Comparison of ENCODE assay signal across 8 cellular contexts in genomic region chr14:55026441-55026792, GRCh38. TPM values are rescaled to one million over a fixed set of nuclear protein-coding genes. Genes with fewer than 3 reads are reported as not detected.
A peak's percentile ranks its signal among the peaks of the same experiment; 100 is the strongest.
DNase-seq lines count a peak whose midpoint lies in the region; ATAC-seq, FAIRE-seq and TF ChIP-seq lines count a peak whose summit lies in the region.

No MANE protein-coding gene starts in this region.

- no peak for TF ChIP-seq EP300 in K562 (IDR thresholded peaks at IDR 0.05; ENCODE audit: low read length)

- peaks cover 4% of the 10 kb centered on the region for H3K9me1 ChIP-seq in K562 (ENCODE audit: control insufficient read depth, insufficient read depth, low read length)

- H3K27me3 ChIP-seq in heart left ventricle: no peaks in the 10 kb centered on the region
- no peaks in the 10 kb centered on the region for H3K27me3 ChIP-seq in K562 (ENCODE audit: control insufficient read depth in 2 of 2, insufficient read depth in 2 of 2, low read length in 2 of 2)
- no peaks in the 10 kb centered on the region for H3K27me3 ChIP-seq in vagina

- H3K4me1 ChIP-seq in heart left ventricle: peaks cover 0 to 51% (median 23%) of the 10 kb centered on the region in 12 donors
- peaks cover 0 to 9% of the 10 kb centered on the region in 2 experiments; a peak in 2 of 5 replicates for H3K4me1 ChIP-seq in K562 (replicated peaks in 1 of 2; ENCODE audit: control insufficient read depth in 2 of 2, insufficient read depth in 2 of 2, low read length in 2 of 2)
- peaks cover 25% of the 10 kb centered on the region for H3K4me1 ChIP-seq in mesodermal cell (ENCODE audit: control insufficient read depth, insufficient read depth, low read length, poor library complexity, severe bottlenecking)
- H3K4me1 ChIP-seq in vagina: peaks cover 25% of the 10 kb centered on the region

- peak overlapping the region; percentile 95 for H3K4me2 ChIP-seq in K562 (ENCODE audit: insufficient read depth, low read length)

- H3K27ac ChIP-seq in heart left ventricle: peak overlapping the region in 11 of 12 donors; percentile 70 to 92 (median 87)
- peak overlapping the region; percentile 86 for H3K27ac ChIP-seq in K562 (ENCODE audit: extremely low read depth, low read depth, low read length)
- peak overlapping the region; percentile 77 for H3K27ac ChIP-seq in mesodermal cell (ENCODE audit: low read depth, low read length, severe bottlenecking)
- H3K27ac ChIP-seq in vagina: peak overlapping the region; percentile 79

- in situ Hi-C loops in K562 (cut with MboI): no loop called here

- no peak for ATAC-seq in heart left ventricle
- no peak for ATAC-seq in Right ventricle myocardium superior (ENCODE audit: poor library complexity)
- no peak for ATAC-seq in K562
- no peak for ATAC-seq in HG02870 (IDR thresholded peaks at IDR 0.05; ENCODE audit: unreplicated experiment)

- no peaks in the 10 kb centered on the region for H3K9me3 ChIP-seq in heart left ventricle
- H3K9me3 ChIP-seq in K562 (replicated peaks; ENCODE audit: control insufficient read depth, insufficient read depth, low read depth, low read length): no peaks in the 10 kb centered on the region
- H3K9me3 ChIP-seq in mesodermal cell (ENCODE audit: control insufficient read depth, low read length): no peaks in the 10 kb centered on the region
- no peaks in the 10 kb centered on the region for H3K9me3 ChIP-seq in vagina

- no peak for TF ChIP-seq POLR2A in heart left ventricle (IDR thresholded peaks at IDR 0.05)
- TF ChIP-seq POLR2A in K562 (conservative IDR thresholded peaks at IDR 0.05): no peak
- TF ChIP-seq POLR2A in vagina (IDR thresholded peaks at IDR 0.05): no peak

- BruUV-seq in K562 (replicated peaks; lab: Mats Ljungman, UMichigan): TSS peak; percentile 60

- POLR2A ChIA-PET in K562 (lab: Yijun Ruan, JAX): interaction anchor here (0.6 to 2.1 kb wide), 5 partner anchors 11 to 471 kb away, joined by 3 to 14 read pairs (median 8); partner anchors contain the start of gene MAPK1IP1L

- TF ChIP-seq RAD21 in K562 (CRISPR knock-in tag; conservative IDR thresholded peaks at IDR 0.05 in 1 of 2, IDR thresholded peaks at IDR 0.05 in 1 of 2): no peak

- H4K20me1 ChIP-seq in K562 (replicated peaks; ENCODE audit: control insufficient read depth, insufficient read depth, low read length): 0 out of 2 replicates have a peak, but pooled peaks cover 4% of the 10 kb centered on the region

- peak overlapping the region; percentile 93 for H2AFZ ChIP-seq in K562 (ENCODE audit: low read depth, low read length)

- 2 to 3% (median 2%) methylated on average over 9 of the region's 9 CpGs for WGBS in heart left ventricle, 4 donors
- WGBS in K562 (ENCODE audit: insufficient coverage, low coverage, missing lambda C conversion rate): 2% methylated on average over 8 of the region's 9 CpGs
- WGBS in mesodermal cell (ENCODE audit: insufficient coverage in 2 of 2), 2 experiments: 0% methylated on average over 2 of the region's 9 CpGs

- DNase-seq in heart left ventricle (no peak), Right ventricle myocardium superior (no peak), K562 (ENCODE audit: extremely low read depth in 1 of 4, low spot score in 3 of 4) (no peak), vagina (ENCODE audit: extremely low spot score in 2 of 2) (no peak), SW480 (ENCODE audit: low spot score) (no peak), NCI-H82 treated with DMSO at 0.1 percent for 48 hours (lab: John Stamatoyannopoulos, UW; ENCODE audit: unreplicated experiment) (no peak)

- intact Hi-C loops in heart left ventricle (cut with DNase I) (loop anchor here in 1 of 10 donors (2.0 kb wide), 1 partner anchor 24 kb away; the partner anchor contains the start of gene MAPK1IP1L), Right ventricle myocardium superior (cut with DNase I) (no loop called here), K562 (cut with micrococcal nuclease) (no loop called here), vagina (cut with DNase I) (no loop called here)

- TF ChIP-seq CTCF in heart left ventricle (IDR thresholded peaks at IDR 0.05) (no peak), K562 (IDR thresholded peaks at IDR 0.05 in 2 of 3, conservative IDR thresholded peaks at IDR 0.05 in 1 of 3; ENCODE audit: insufficient read depth in 2 of 3, low read depth in 1 of 3, low read length in 3 of 3) (no peak), vagina (IDR thresholded peaks at IDR 0.05) (no peak)

- peak overlapping the region; percentile 96 to 100 for H3K9ac ChIP-seq in K562 (ENCODE audit: insufficient read depth in 1 of 2, low read depth in 2 of 2, low read length in 2 of 2)

- no peak for FAIRE-seq in K562 (lab: Jason Lieb, UNC)

- CTCF ChIA-PET in K562 (lab: Yijun Ruan, JAX; ENCODE audit: low intra/inter-chr PET ratio): interaction anchor here (0.7 kb wide), 1 partner anchor 45 kb away, joined by 3 read pairs; no protein-coding TSS in a partner anchor

- H3K36me3 ChIP-seq in heart left ventricle (no peaks in the 10 kb centered on the region), K562 (ENCODE audit: control insufficient read depth, insufficient read depth, low read length) (peaks cover 23% of the 10 kb centered on the region; the same call in 2 of the 3 replicates), mesodermal cell (ENCODE audit: control insufficient read depth, insufficient read depth, low read length) (peaks cover 19% of the 10 kb centered on the region), vagina (no peaks in the 10 kb centered on the region)

- peak overlapping the region; percentile 56 to 92 (median 83) for H3K4me3 ChIP-seq in heart left ventricle
- peak overlapping the region; percentile 93 for H3K4me3 ChIP-seq in K562
- H3K4me3 ChIP-seq in mesodermal cell (ENCODE audit: extremely low read depth, insufficient read depth, low read length, poor library complexity, severe bottlenecking): peak overlapping the region; percentile 73
- peak overlapping the region; percentile 75 to 90 for H3K4me3 ChIP-seq in vagina

- peaks cover 80% of the 10 kb centered on the region for H3K79me2 ChIP-seq in K562 (ENCODE audit: control insufficient read depth, insufficient read depth, low read length)

RNA-seq across cellular contexts. Expression of gene WDHD1, which starts 0.5 kb away (rescaled TPM):
- total RNA-seq in heart left ventricle: 1 to 10 TPM in 8 of 9 donors, under 1 TPM in 1; 0.44 to 3.5 (median 2.2) TPM
- polyA plus RNA-seq in heart left ventricle: 1 to 10 TPM in 1 of 2 donors, under 1 TPM in 1; 0.42 to 1.4 TPM
- 1.5 TPM for total RNA-seq in Right ventricle myocardium superior
- total RNA-seq in K562 (2011; cell fraction: chromatin; rRNA removed; ENCODE audit: low replicate concordance): 23.2 and 65.5 TPM in 2 replicates
- total RNA-seq in K562 (2011; cell fraction: nucleolus; rRNA removed): 10.3 and 11.7 TPM in 2 replicates
- total RNA-seq in K562 (2011; cell fraction: nucleoplasm; rRNA removed): 20.5 and 21.0 TPM in 2 replicates
- 18.0 and 19.3 TPM in 2 replicates for total RNA-seq in K562 (2014; rRNA removed)
- total RNA-seq in K562 (2014; rRNA removed; fragmentation: Illumina TruSeq; extraction: Trizol): 36.1 and 46.2 TPM in 2 replicates
- total RNA-seq in K562 (2015; rRNA removed; fragmentation: Illumina TruSeq; extraction: Trizol): 27.1 and 30.0 TPM in 2 replicates
- total RNA-seq in K562 (2021): 34.1 and 40.5 TPM in 2 replicates
- 25.8 and 39.1 TPM in 2 replicates for polyA plus RNA-seq in K562 (2011; rRNA removed)
- 6.4 and 11.3 TPM in 2 replicates for polyA plus RNA-seq in K562 (2011; cell fraction: cytosol; rRNA removed)
- 12.5 and 12.8 TPM in 2 replicates for polyA plus RNA-seq in K562 (2011; cell fraction: nucleus; rRNA removed)
- 14.8 and 18.4 TPM in 2 replicates for polyA plus RNA-seq in K562 (2012)
- polyA plus RNA-seq in K562 (2014; fragmentation: Illumina TruSeq; extraction: Trizol): 25.0 and 30.8 TPM in 2 replicates
- polyA plus RNA-seq in K562 (2014; fragmentation: Nextera tagmentation; extraction: Ambion mirVana): 10 to 100 TPM; 11.7 to 20.4 TPM
- polyA plus RNA-seq in K562 (2014; rRNA removed): 24.0 and 25.2 TPM in 2 replicates
- 85.5 and 88.2 TPM in 2 replicates for polyA minus RNA-seq in K562 (2011; rRNA and poly(A)+ RNA removed)
- polyA minus RNA-seq in K562 (2011; cell fraction: cytosol; rRNA and poly(A)+ RNA removed): 18.1 and 24.5 TPM in 2 replicates
- polyA minus RNA-seq in K562 (2011; cell fraction: nucleus; rRNA and poly(A)+ RNA removed): 16.3 and 25.2 TPM in 2 replicates
- polyA plus RNA-seq in mesodermal cell (2013, experiment 1 of 2): 18.0 TPM
- 22.7 TPM for polyA plus RNA-seq in mesodermal cell (2013, experiment 2 of 2)
- total RNA-seq in vagina: 3.2 TPM

RNA-seq across cellular contexts. Expression of gene SOCS4, which starts 0.6 kb away (rescaled TPM):
- total RNA-seq in heart left ventricle: 10 to 100 TPM in 8 of 9 donors, 1 to 10 TPM in 1; 8.9 to 20.7 (median 15.6) TPM
- 1 to 10 TPM; 3.7 to 8.0 TPM for polyA plus RNA-seq in heart left ventricle
- total RNA-seq in Right ventricle myocardium superior: 15.2 TPM
- total RNA-seq in K562 (2011; cell fraction: chromatin; rRNA removed; ENCODE audit: low replicate concordance): 4.1 and 15.7 TPM in 2 replicates
- 2.5 and 3.8 TPM in 2 replicates for total RNA-seq in K562 (2011; cell fraction: nucleolus; rRNA removed)
- total RNA-seq in K562 (2011; cell fraction: nucleoplasm; rRNA removed): 8.5 and 15.8 TPM in 2 replicates
- total RNA-seq in K562 (2014; rRNA removed): 5.5 and 6.8 TPM in 2 replicates
- 12.7 and 14.9 TPM in 2 replicates for total RNA-seq in K562 (2014; rRNA removed; fragmentation: Illumina TruSeq; extraction: Trizol)
- 10.3 and 12.4 TPM in 2 replicates for total RNA-seq in K562 (2015; rRNA removed; fragmentation: Illumina TruSeq; extraction: Trizol)
- 9.7 and 10.9 TPM in 2 replicates for total RNA-seq in K562 (2021)
- 10.8 and 11.7 TPM in 2 replicates for polyA plus RNA-seq in K562 (2011; rRNA removed)
- 2.1 and 5.5 TPM in 2 replicates for polyA plus RNA-seq in K562 (2011; cell fraction: cytosol; rRNA removed)
- 5.1 and 5.8 TPM in 2 replicates for polyA plus RNA-seq in K562 (2011; cell fraction: nucleus; rRNA removed)
- 5.4 and 7.4 TPM in 2 replicates for polyA plus RNA-seq in K562 (2012)
- 8.6 and 9.9 TPM in 2 replicates for polyA plus RNA-seq in K562 (2014; fragmentation: Illumina TruSeq; extraction: Trizol)
- 1 to 10 TPM; 2.6 to 2.9 TPM for polyA plus RNA-seq in K562 (2014; fragmentation: Nextera tagmentation; extraction: Ambion mirVana)
- 8.0 and 8.1 TPM in 2 replicates for polyA plus RNA-seq in K562 (2014; rRNA removed)
- 9.6 and 13.8 TPM in 2 replicates for polyA minus RNA-seq in K562 (2011; rRNA and poly(A)+ RNA removed)
- 3.4 and 4.2 TPM in 2 replicates for polyA minus RNA-seq in K562 (2011; cell fraction: cytosol; rRNA and poly(A)+ RNA removed)
- 3.9 and 7.3 TPM in 2 replicates for polyA minus RNA-seq in K562 (2011; cell fraction: nucleus; rRNA and poly(A)+ RNA removed)
- polyA plus RNA-seq in mesodermal cell (2013, experiment 1 of 2): 14.5 TPM
- polyA plus RNA-seq in mesodermal cell (2013, experiment 2 of 2): 17.1 TPM
- 10.6 TPM for total RNA-seq in vagina

RNA-seq across cellular contexts. Expression of gene MAPK1IP1L, which starts 25.0 kb away (rescaled TPM):
- total RNA-seq in heart left ventricle: 100 to 1,000 TPM in 2 of 9 donors, 10 to 100 TPM in 7; 58.9 to 159 (median 80.1) TPM
- 10 to 100 TPM; 23.8 to 66.7 TPM for polyA plus RNA-seq in heart left ventricle
- 49.5 TPM for total RNA-seq in Right ventricle myocardium superior
- total RNA-seq in K562 (2011; cell fraction: chromatin; rRNA removed; ENCODE audit: low replicate concordance): 33.0 and 36.2 TPM in 2 replicates
- total RNA-seq in K562 (2011; cell fraction: nucleolus; rRNA removed): 9.7 and 9.9 TPM in 2 replicates
- 21.7 and 46.0 TPM in 2 replicates for total RNA-seq in K562 (2011; cell fraction: nucleoplasm; rRNA removed)
- 30.2 and 32.7 TPM in 2 replicates for total RNA-seq in K562 (2014; rRNA removed)
- total RNA-seq in K562 (2014; rRNA removed; fragmentation: Illumina TruSeq; extraction: Trizol): 39.7 and 40.5 TPM in 2 replicates
- 43.1 and 49.8 TPM in 2 replicates for total RNA-seq in K562 (2015; rRNA removed; fragmentation: Illumina TruSeq; extraction: Trizol)
- 75.8 and 76.5 TPM in 2 replicates for total RNA-seq in K562 (2021)
- polyA plus RNA-seq in K562 (2011; rRNA removed): 35.9 and 47.3 TPM in 2 replicates
- polyA plus RNA-seq in K562 (2011; cell fraction: cytosol; rRNA removed): 144 and 246 TPM in 2 replicates
- polyA plus RNA-seq in K562 (2011; cell fraction: nucleus; rRNA removed): 37.9 and 69.7 TPM in 2 replicates
- polyA plus RNA-seq in K562 (2012): 43.8 and 70.2 TPM in 2 replicates
- 99.4 and 104 TPM in 2 replicates for polyA plus RNA-seq in K562 (2014; fragmentation: Illumina TruSeq; extraction: Trizol)
- 10 to 100 TPM; 54.6 to 96.8 TPM for polyA plus RNA-seq in K562 (2014; fragmentation: Nextera tagmentation; extraction: Ambion mirVana)
- polyA plus RNA-seq in K562 (2014; rRNA removed): 41.5 and 47.9 TPM in 2 replicates
- 45.7 and 71.6 TPM in 2 replicates for polyA minus RNA-seq in K562 (2011; rRNA and poly(A)+ RNA removed)
- polyA minus RNA-seq in K562 (2011; cell fraction: cytosol; rRNA and poly(A)+ RNA removed): 118 and 162 TPM in 2 replicates
- polyA minus RNA-seq in K562 (2011; cell fraction: nucleus; rRNA and poly(A)+ RNA removed): 11.0 and 13.3 TPM in 2 replicates
- 98.4 TPM for polyA plus RNA-seq in mesodermal cell (2013, experiment 1 of 2)
- polyA plus RNA-seq in mesodermal cell (2013, experiment 2 of 2): 85.4 TPM
- 39.3 TPM for total RNA-seq in vagina
